Comparison of ENCODE assay signal across 37 cellular contexts in genomic region chr9:138033950-138034349, GRCh38.
"Had no signal": no experiment of that assay in that cellular context is flagged by ENCODE, and none has a peak within 500 bp of the region (broad histone marks: within the 10 kb centered on the region; RNA-seq: fewer than 3 reads in every experiment).

No MANE protein-coding gene starts in this region.

- H3K4me1 Mint-ChIP-seq: activated naive CD4-positive, alpha-beta T cell treated with anti-CD3 and anti-CD28 coated beads, Interleukin-2, amount 50 U/mL, for 24 hours; activated naive CD8-positive, alpha-beta T cell treated with anti-CD3 and anti-CD28 coated beads, Interleukin-2, amount 10 ng/mL, durations not matched to agents 7 days and 5 days; central memory CD8-positive, alpha-beta T cell had no signal

- H3K27ac Mint-ChIP-seq: activated CD8-positive, alpha-beta T cell treated with anti-CD3 and anti-CD28 coated beads, Interleukin-2, amount 10 ng/mL, durations not matched to agents 7 days and 5 days; activated naive CD4-positive, alpha-beta T cell treated with anti-CD3 and anti-CD28 coated beads, Interleukin-2, amount 50 U/mL, for 24 hours; activated naive CD8-positive, alpha-beta T cell treated with anti-CD3 and anti-CD28 coated beads, Interleukin-2, amount 10 ng/mL, durations not matched to agents 7 days and 5 days; activated T-cell treated with anti-CD3 and anti-CD28 coated beads, Interleukin-2, amount 50 U/mL, for 24 hours; activated T-helper 2 cell treated with anti-CD3 and anti-CD28 coated beads, Interferon-gamma antibody, Interleukin-2, Interleukin-4, amounts not matched to agents 10 μg/mL and 5 μg/mL and 100 μg/mL, durations not matched to agents 14 hours and 24 hours and 36 hours had no signal

- H3K9me3 ChIP-seq: ascending aorta had no signal

- H3K4me3 ChIP-seq: ascending aorta, cardiac muscle cell had no signal

- H3K4me3 Mint-ChIP-seq: activated CD8-positive, alpha-beta T cell treated with anti-CD3 and anti-CD28 coated beads, Interleukin-2, amount 10 ng/mL, durations not matched to agents 7 days and 5 days; activated naive CD4-positive, alpha-beta T cell treated with anti-CD3 and anti-CD28 coated beads, Interleukin-2, amount 50 U/mL, for 24 hours; activated naive CD8-positive, alpha-beta T cell treated with anti-CD3 and anti-CD28 coated beads, Interleukin-2, amount 10 ng/mL, durations not matched to agents 7 days and 5 days; activated T-cell treated with anti-CD3 and anti-CD28 coated beads, Interleukin-2, amount 50 U/mL, for 24 hours; central memory CD8-positive, alpha-beta T cell had no signal

- H3K4me1 ChIP-seq: ascending aorta had no signal

- H3K36me3 ChIP-seq: ascending aorta, cardiac muscle cell had no signal

- H3K9me3 Mint-ChIP-seq: activated naive CD8-positive, alpha-beta T cell treated with anti-CD3 and anti-CD28 coated beads, Interleukin-2, amount 10 ng/mL, durations not matched to agents 7 days and 5 days; activated T-helper 2 cell treated with anti-CD3 and anti-CD28 coated beads, Interferon-gamma antibody, Interleukin-2, Interleukin-4, amounts not matched to agents 10 μg/mL and 5 μg/mL and 100 μg/mL, durations not matched to agents 14 hours and 24 hours and 36 hours; central memory CD8-positive, alpha-beta T cell had no signal

- ATAC-seq: activated CD8-positive, alpha-beta T cell treated with anti-CD3 and anti-CD28 coated beads, Interleukin-2, amount 10 ng/mL, durations not matched to agents 7 days and 5 days; PC-3; Right ventricle myocardium inferior; SK-N-SH treated with all-trans-retinoic acid at 6 μM for 48 hours had no signal

- H3K36me3 Mint-ChIP-seq: activated naive CD4-positive, alpha-beta T cell treated with anti-CD3 and anti-CD28 coated beads, Interleukin-2, amount 50 U/mL, for 24 hours; activated naive CD8-positive, alpha-beta T cell treated with anti-CD3 and anti-CD28 coated beads, Interleukin-2, amount 10 ng/mL, durations not matched to agents 7 days and 5 days had no signal

- DNase-seq: activated CD4-positive, alpha-beta T cell treated with anti-CD3 and anti-CD28 coated beads for 1 hour; activated CD4-positive, alpha-beta T cell treated with anti-CD3 and anti-CD28 coated beads for 48 hours; activated CD4-positive, alpha-beta T cell treated with anti-CD3 and anti-CD28 coated beads, Interleukin-2, amount 50 U/mL, for 48 hours; activated CD4-positive, CD25-positive, alpha-beta regulatory T cell; activated CD8-positive, alpha-beta T cell treated with anti-CD3 and anti-CD28 coated beads, Interleukin-2, amount 10 ng/mL, durations not matched to agents 7 days and 5 days; activated gamma-delta T cell; activated naive CD4-positive, alpha-beta T cell treated with Interleukin-2 at 50 U/mL for 16 hours; activated naive CD8-positive, alpha-beta T cell treated with anti-CD3 and anti-CD28 coated beads, Interleukin-2, amount 10 ng/mL, durations not matched to agents 7 days and 5 days; activated T-cell treated with anti-CD3 and anti-CD28 coated beads, Interleukin-2, amount 50 U/mL, for 24 hours; amygdala; Karpas-422; KBM-7; NCI-H1048; NCI-H1105 treated with DMSO at 0.1 percent for 48 hours; NCI-H1436; NCI-H1694; NCI-H1930; NCI-H2081 treated with DMSO at 0.1 percent for 48 hours; NCI-H226; NCI-H446 treated with DMSO at 0.1 percent for 48 hours; NCI-H526; NCI-H748 treated with DMSO at 0.1 percent for 48 hours; NK-92 treated with Interleukin-12 subunit alpha and Interleukin-12 subunit beta, amount 100 ng/mL, for 24 hours; PC-3; SIG-M5; T-helper 1 cell; T-helper 2 cell; T-helper 9 cell had no signal

- H3K27me3 ChIP-seq: ascending aorta, cardiac muscle cell had no signal

- H3K27ac ChIP-seq: ascending aorta, cardiac muscle cell, RWPE1, VCaP had no signal
